Comparison of ENCODE assay signal across 22 cellular contexts in the genomic region with DNA sequence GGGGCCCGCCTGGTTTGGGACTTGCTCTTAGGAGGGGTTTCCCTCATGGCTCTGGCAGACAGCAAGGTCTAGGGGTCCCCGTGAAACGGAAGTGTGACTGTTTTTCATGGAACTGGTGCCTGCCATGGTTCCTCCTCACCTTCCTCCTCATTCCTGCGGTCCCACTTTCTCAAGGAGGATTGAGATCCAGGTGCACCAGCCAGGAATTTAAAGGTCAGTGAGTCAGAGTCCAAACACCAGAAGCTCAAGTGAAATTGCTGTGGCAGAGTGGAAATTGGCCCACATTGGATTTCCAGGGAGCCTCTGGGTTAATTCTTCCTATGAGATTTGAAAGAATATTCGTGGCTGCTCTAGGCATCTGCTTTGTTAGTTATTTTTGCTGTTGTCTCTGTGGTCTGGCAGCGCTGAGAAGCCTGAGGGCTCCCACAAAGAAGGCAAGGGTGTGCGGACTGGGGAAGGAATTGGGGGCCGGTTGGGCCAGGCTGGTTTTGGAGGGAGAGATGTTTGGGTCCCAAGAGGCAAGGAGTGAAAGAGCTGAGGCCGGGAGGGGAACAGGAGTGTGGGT.
"Had no signal": no experiment of that assay in that cellular context is flagged by ENCODE, and none has a peak within 500 bp of the region (broad histone marks: within the 10 kb centered on the region; RNA-seq: fewer than 3 reads in every experiment).

No MANE protein-coding gene starts in this region.

- H3K27ac ChIP-seq: sigmoid colon, tibial artery had no signal

- H3K4me3 ChIP-seq: heart right ventricle, lung, sigmoid colon, spleen, tibial artery had no signal

- H3K27me3 ChIP-seq: heart right ventricle, sigmoid colon, tibial artery had no signal

- H3K36me3 ChIP-seq: heart right ventricle, sigmoid colon, spleen, tibial artery had no signal

- H3K9me3 ChIP-seq: heart right ventricle, sigmoid colon, spleen, tibial artery had no signal

- DNase-seq: activated CD4-positive, alpha-beta T cell treated with anti-CD3 and anti-CD28 coated beads for 36 hours; activated CD4-positive, alpha-beta T cell treated with anti-CD3 and anti-CD28 coated beads, Interleukin-2, amount 50 U/mL, for 4 hours; activated CD8-positive, alpha-beta memory T cell treated with anti-CD3 and anti-CD28 coated beads for 24 hours; activated CD8-positive, alpha-beta memory T cell treated with anti-CD3 and anti-CD28 coated beads, Interleukin-2, amount 50 U/mL, for 4 hours; activated T-cell treated with anti-CD3 and anti-CD28 coated beads, Interleukin-2, amount 50 U/mL, for 24 hours; cerebellar nuclear complex; effector CD4-positive, alpha-beta T cell; erythroblast; foreskin fibroblast; heart right ventricle; kidney; naive B cell; posterior cingulate gyrus; sigmoid colon; spleen; stimulated activated CD4-positive, alpha-beta T cell treated with anti-CD3 and anti-CD28 coated beads, Interleukin-4, amount 100 ng/mL, for 24 hours; stimulated activated naive CD4-positive, alpha-beta T cell treated with Interleukin-2 at 50 U/mL for 16 hours; substantia nigra; T1000; tibial artery had no signal

- FAIRE-seq: endometrium, kidney had no signal

- H3K4me1 ChIP-seq: sigmoid colon, tibial artery had no signal
